In genomic region chr21:42834730-42835191, GRCh38 we compare ENCODE assay signal across 1 cellular context.
TF ChIP-seq lines count a peak whose summit lies in the region.

No MANE protein-coding gene starts in this region.

TF ChIP-seq in GM12878, 131 proteins besides CTCF, POLR2A, EP300 and RAD21:
- no peak for TF ChIP-seq ZNF217 (IDR thresholded peaks at IDR 0.05)
- TF ChIP-seq NRF1 (conservative IDR thresholded peaks at IDR 0.05; ENCODE audit: low read depth, low read length): no peak
- TF ChIP-seq ZBTB11 (CRISPR knock-in tag; IDR thresholded peaks at IDR 0.05): no peak
- no peak for TF ChIP-seq BCL3 (IDR thresholded peaks at IDR 0.05; ENCODE audit: borderline replicate concordance, insufficient read depth, low read depth, low read length, poor library complexity, severe bottlenecking)
- no peak for TF ChIP-seq ATF3 (IDR thresholded peaks at IDR 0.05; ENCODE audit: borderline replicate concordance, extremely low read depth, low read depth, low read length)
- TF ChIP-seq CEBPZ (IDR thresholded peaks at IDR 0.05; ENCODE audit: low read depth, low read length): no peak
- no peak for TF ChIP-seq RELB (IDR thresholded peaks at IDR 0.05; ENCODE audit: low read depth)
- TF ChIP-seq SMAD5 (IDR thresholded peaks at IDR 0.05; ENCODE audit: low read depth): no peak
- TF ChIP-seq SMARCA5 (IDR thresholded peaks at IDR 0.05): no peak
- no peak for TF ChIP-seq RUNX3 (IDR thresholded peaks at IDR 0.05; ENCODE audit: low read length)
- no peak for TF ChIP-seq DPF2 (IDR thresholded peaks at IDR 0.05)
